8 cellular contexts compared by ENCODE assay signal in genomic region chr22:19942886-19943664, GRCh38. TPM values are rescaled to one million over a fixed set of nuclear protein-coding genes. Genes with fewer than 3 reads are reported as not detected.
DNase-seq lines count a peak whose midpoint lies in the region; ATAC-seq and TF ChIP-seq lines count a peak whose summit lies in the region.

No MANE protein-coding gene starts in this region.

- peak overlapping the region; percentile 89 for H2AFZ ChIP-seq in neuronal stem cell (ENCODE audit: low read length)

- H3K9me3 ChIP-seq in T-helper 17 cell (ENCODE audit: control insufficient read depth, low read length, poor library complexity, severe bottlenecking) = no peaks in the 10 kb centered on the region
- H3K9me3 ChIP-seq in esophagus muscularis mucosa = no peaks in the 10 kb centered on the region
- H3K9me3 ChIP-seq in neuronal stem cell (replicated peaks in 1 of 2; ENCODE audit: control insufficient read depth in 2 of 2, insufficient read depth in 1 of 2, low read depth in 1 of 2, low read length in 2 of 2) = no peaks in the 10 kb centered on the region

- H3K9ac ChIP-seq in neuronal stem cell (ENCODE audit: low read depth, low read length, poor library complexity) = no peak overlapping the region

- no peak overlapping the region for H2BK15ac ChIP-seq in neuronal stem cell (ENCODE audit: low read length)

- intact Hi-C loops in esophagus muscularis mucosa (cut with DNase I) = no loop called here

- peaks cover 39% of the 10 kb centered on the region for H3K4me1 Mint-ChIP-seq in T-helper 17 cell

- H2BK5ac ChIP-seq in neuronal stem cell (ENCODE audit: low read length) = no peak overlapping the region

- H3K4me3 Mint-ChIP-seq in T-helper 17 cell = peak overlapping the region; percentile 94

- WGBS in esophagus muscularis mucosa = 34% methylated on average over 10 of the region's 10 CpGs
- no CpG with 5 or more reads among the region's 10 CpGs for WGBS in neuronal stem cell (ENCODE audit: extremely low coverage in 2 of 2, insufficient read length in 2 of 2, insufficient replicate concordance in 1 of 2), 2 donors

- H2BK120ac ChIP-seq in neuronal stem cell (ENCODE audit: low read depth, low read length) = no peak overlapping the region

- H3K14ac ChIP-seq in neuronal stem cell (ENCODE audit: low read length) = no peak overlapping the region

- no peak for TF ChIP-seq EP300 in esophagus muscularis mucosa (IDR thresholded peaks at IDR 0.05)

- H3K4me1 ChIP-seq in esophagus muscularis mucosa = peaks cover 44 to 72% (median 64%) of the 10 kb centered on the region in 4 donors
- peaks cover 11 to 17% of the 10 kb centered on the region in 2 donors for H3K4me1 ChIP-seq in neuronal stem cell (ENCODE audit: control insufficient read depth in 2 of 2, insufficient read depth in 1 of 2, low read depth in 1 of 2, low read length in 2 of 2)

- H3K36me3 ChIP-seq in esophagus muscularis mucosa = no peaks in the 10 kb centered on the region
- no peaks in the 10 kb centered on the region for H3K36me3 ChIP-seq in neuronal stem cell (replicated peaks in 1 of 2; ENCODE audit: control insufficient read depth in 2 of 2, insufficient read depth in 2 of 2, low read length in 2 of 2)

- H2AK5ac ChIP-seq in neuronal stem cell (ENCODE audit: low read depth, low read length) = no peak overlapping the region

- no peak overlapping the region for H4K8ac ChIP-seq in neuronal stem cell (ENCODE audit: low read depth, low read length)

- TF ChIP-seq CTCF in AG10803 (conservative IDR thresholded peaks at IDR 0.05; ENCODE audit: low read length) (no peak), HL-60 (IDR thresholded peaks at IDR 0.05; ENCODE audit: insufficient read depth, low read length) (no peak), esophagus muscularis mucosa (IDR thresholded peaks at IDR 0.05) (no peak)

- no peaks in the 10 kb centered on the region for H3K27me3 ChIP-seq in HL-60 (ENCODE audit: insufficient read depth, poor library complexity, severe bottlenecking)
- H3K27me3 ChIP-seq in esophagus muscularis mucosa = no peaks in the 10 kb centered on the region
- peaks cover 0 to 6% (median 0%) of the 10 kb centered on the region in 3 experiments for H3K27me3 ChIP-seq in neuronal stem cell (ENCODE audit: control insufficient read depth in 3 of 3, insufficient read depth in 3 of 3, low read depth in 1 of 3, low read length in 3 of 3)

- ATAC-seq in T-helper 17 cell (no peak), HG03108 (IDR thresholded peaks at IDR 0.05; ENCODE audit: unreplicated experiment) (no peak)

- peak overlapping the region; percentile 93 for H3K27ac Mint-ChIP-seq in T-helper 17 cell

- TF ChIP-seq POLR2A in esophagus muscularis mucosa (IDR thresholded peaks at IDR 0.05; ENCODE audit: low read depth) = no peak

- no peak overlapping the region for H3K4me2 ChIP-seq in neuronal stem cell (ENCODE audit: insufficient read depth, low read length, poor library complexity, severe bottlenecking)

- no peak overlapping the region for H4K91ac ChIP-seq in neuronal stem cell (ENCODE audit: low read depth, low read length, poor library complexity)

- DNase-seq in AG10803 (ENCODE audit: low read depth) = peak; percentile 92
- DNase-seq in HL-60 (ENCODE audit: low read depth in 1 of 2, low spot score in 1 of 2) = peak; percentile 30 to 72
- no peak for DNase-seq in T-helper 17 cell
- no peak for DNase-seq in esophagus muscularis mucosa (ENCODE audit: extremely low spot score)
- DNase-seq in neuronal stem cell (ENCODE audit: low spot score) = no peak
- no peak for DNase-seq in islet precursor cell
- DNase-seq in middle frontal gyrus (ENCODE audit: extremely low spot score, low spot score) = no peak

- no peak overlapping the region for H3K4ac ChIP-seq in neuronal stem cell (ENCODE audit: low read length)

- H3K36me3 Mint-ChIP-seq in T-helper 17 cell (ENCODE audit: low read depth) = peaks cover under 1% of the 10 kb centered on the region

- H3K27ac ChIP-seq in HL-60 (replicated peaks) (peak overlapping the region; percentile 93), esophagus muscularis mucosa (replicated peaks in 1 of 4) (peak overlapping the region; percentile 91 to 94 (median 93)), neuronal stem cell (replicated peaks; ENCODE audit: low read length) (no peak overlapping the region)

- H3K27me3 Mint-ChIP-seq in T-helper 17 cell = no peaks in the 10 kb centered on the region

- H3K18ac ChIP-seq in neuronal stem cell (ENCODE audit: low read length) = no peak overlapping the region

- peak overlapping the region; percentile 91 for H3K4me3 ChIP-seq in AG10803 (ENCODE audit: low read length)
- peak overlapping the region; percentile 74 for H3K4me3 ChIP-seq in HL-60 (replicated peaks; ENCODE audit: insufficient read depth, low read length)
- peak overlapping the region; percentile 75 to 95 (median 87) for H3K4me3 ChIP-seq in esophagus muscularis mucosa
- H3K4me3 ChIP-seq in neuronal stem cell (ENCODE audit: low read length in 2 of 2) = no peak overlapping the region

- no peaks in the 10 kb centered on the region for H3K79me1 ChIP-seq in neuronal stem cell (ENCODE audit: low read depth, low read length)

- H3K23ac ChIP-seq in neuronal stem cell (ENCODE audit: low read depth, low read length, poor library complexity) = no peak overlapping the region

- H2BK12ac ChIP-seq in neuronal stem cell (ENCODE audit: low read length) = no peak overlapping the region

RNA-seq across cellular contexts. Expression of gene TXNRD2, which starts 1.5 kb away (rescaled TPM):
- total RNA-seq in T-helper 17 cell (10 to 100 TPM; 16.8 to 25.6 TPM), esophagus muscularis mucosa (10 to 100 TPM; 12.9 to 27.2 (median 23.9) TPM)
- polyA plus RNA-seq in neuronal stem cell (2013, experiment 1 of 2) = 16.7 TPM
- polyA plus RNA-seq in neuronal stem cell (2013, experiment 2 of 2) = 17.7 TPM

RNA-seq across cellular contexts. Expression of gene COMT, which starts 1.5 kb away (rescaled TPM):
- 10 to 100 TPM; 28.2 to 37.3 TPM for total RNA-seq in T-helper 17 cell
- 100 to 1,000 TPM; 141 to 231 (median 196) TPM for total RNA-seq in esophagus muscularis mucosa
- polyA plus RNA-seq in neuronal stem cell (2013, experiment 1 of 2) = 7.3 TPM
- 6.4 TPM for polyA plus RNA-seq in neuronal stem cell (2013, experiment 2 of 2)

Comparison
In these comparisons a context has a peak if more than half of its experiments do, and no peak if none do; other contexts are left out.
1. DNase-seq: peak in AG10803 (single experiment) and HL-60 (2 of 2); none in T-helper 17 cell (0 of 3), esophagus muscularis mucosa (single experiment), neuronal stem cell (single experiment), islet precursor cell (single experiment) and middle frontal gyrus (single experiment).
2. H3K4me3 ChIP-seq: peak in AG10803 (single experiment), HL-60 (single experiment) and esophagus muscularis mucosa (4 of 4); none in neuronal stem cell (0 of 2).